In the genomic region with DNA sequence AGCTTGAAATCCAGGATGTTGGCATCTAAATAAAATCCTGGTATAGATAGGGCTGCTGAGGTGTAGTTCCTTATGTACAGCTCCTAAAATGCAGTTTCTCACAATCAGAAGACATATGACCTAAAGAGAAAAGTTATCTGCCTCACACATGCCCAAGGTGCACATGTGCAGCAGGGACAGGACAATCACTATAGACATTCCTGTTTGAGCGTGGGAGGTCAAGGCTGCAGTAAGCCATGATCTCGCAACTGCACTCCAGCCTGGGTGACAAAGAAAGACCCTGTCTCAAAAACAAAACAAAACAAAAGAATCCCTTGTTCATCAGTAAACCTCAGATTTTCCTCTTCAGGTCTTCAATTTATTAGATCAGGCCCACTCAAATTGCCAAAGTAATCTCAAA, we compare ENCODE assay signal across 8 cellular contexts.
"Had no signal": no experiment of that assay in that cellular context is flagged by ENCODE, and none has a peak within 500 bp of the region (broad histone marks: within the 10 kb centered on the region; RNA-seq: fewer than 3 reads in every experiment).

No MANE protein-coding gene starts in this region.

- H3K4me3 ChIP-seq: GM12878 had no signal

- FAIRE-seq: G401.6, GM12878, GM12891, GM12892, GM18507, GM19239 had no signal

- ATAC-seq: GM12878 had no signal

- DNase-seq: GDM1, GF-D8 had no signal
